In genomic region chr17:48441231-48441711, GRCh38 we compare ENCODE assay signal across 8 cellular contexts. TPM values are rescaled to one million over a fixed set of nuclear protein-coding genes. Genes with fewer than 3 reads are reported as not detected.
DNase-seq lines count a peak whose midpoint lies in the region; ATAC-seq and TF ChIP-seq lines count a peak whose summit lies in the region.

No MANE protein-coding gene starts in this region.

- H3K27ac ChIP-seq in naive thymus-derived CD4-positive, alpha-beta T cell (ENCODE audit: low read depth, low read length), result peak overlapping the region; percentile 63
- no peak overlapping the region for H3K27ac ChIP-seq in adrenal gland

- H3K4me1 ChIP-seq in naive thymus-derived CD4-positive, alpha-beta T cell (ENCODE audit: control insufficient read depth in 2 of 2, insufficient read depth in 2 of 2, low read length in 2 of 2), result peaks cover 93 to 95% of the 10 kb centered on the region in 2 donors
- H3K4me1 ChIP-seq in adrenal gland (replicated peaks in 1 of 2), result peaks cover 17 to 31% of the 10 kb centered on the region in 2 donors

- H3K27ac Mint-ChIP-seq in activated CD4-positive, alpha-beta T cell treated with anti-CD3 and anti-CD28 coated beads, Interleukin-2, amount 10 ng/mL, durations not matched to agents 24 days and 14 days, result peak overlapping the region; percentile 95
- peak overlapping the region; percentile 69 to 96 (median 95) for H3K27ac Mint-ChIP-seq in naive thymus-derived CD4-positive, alpha-beta T cell

- no peak for TF ChIP-seq POLR2A in adrenal gland (IDR thresholded peaks at IDR 0.05)

- H3K4me1 Mint-ChIP-seq in activated CD4-positive, alpha-beta T cell treated with anti-CD3 and anti-CD28 coated beads, Interleukin-2, amount 10 ng/mL, durations not matched to agents 24 days and 14 days, result peaks cover 83% of the 10 kb centered on the region
- H3K4me1 Mint-ChIP-seq in naive thymus-derived CD4-positive, alpha-beta T cell, result peaks cover 80 to 97% (median 94%) of the 10 kb centered on the region in 7 donors

- H3K36me3 Mint-ChIP-seq in activated CD4-positive, alpha-beta T cell treated with anti-CD3 and anti-CD28 coated beads, Interleukin-2, amount 10 ng/mL, durations not matched to agents 24 days and 14 days (ENCODE audit: low read depth), result peaks cover 7% of the 10 kb centered on the region
- peaks cover 0 to 32% (median 0%) of the 10 kb centered on the region in 5 donors for H3K36me3 Mint-ChIP-seq in naive thymus-derived CD4-positive, alpha-beta T cell

- H3K9me3 ChIP-seq in naive thymus-derived CD4-positive, alpha-beta T cell (ENCODE audit: control insufficient read depth in 2 of 3, low read length in 3 of 3), result no peaks in the 10 kb centered on the region
- H3K9me3 ChIP-seq in adrenal gland (replicated peaks in 1 of 3), result no peaks in the 10 kb centered on the region

- H3K27me3 ChIP-seq in naive thymus-derived CD4-positive, alpha-beta T cell (ENCODE audit: control insufficient read depth in 2 of 2, insufficient read depth in 2 of 2, low read length in 2 of 2), result no peaks in the 10 kb centered on the region
- no peaks in the 10 kb centered on the region for H3K27me3 ChIP-seq in adrenal gland

- POLR2A ChIA-PET in naive thymus-derived CD4-positive, alpha-beta T cell (lab: Charles Lee), result interaction anchor here (0.5 to 15.2 kb wide), 11 partner anchors 8 to 350 kb away, joined by 3 to 183 read pairs (median 4); partner anchors contain the start of gene SKAP1

- CTCF ChIA-PET in naive thymus-derived CD4-positive, alpha-beta T cell (lab: Charles Lee), result interaction anchor here (0.7 to 1.8 kb wide), 5 partner anchors 9 to 15 kb away, joined by 3 to 7 read pairs (median 4); no protein-coding TSS in a partner anchor

- 50 to 83% (median 69%) methylated on average over 1 of the region's 1 CpG for WGBS in adrenal gland, 4 donors

- peak overlapping the region; percentile 51 for H3K4me3 Mint-ChIP-seq in activated CD4-positive, alpha-beta T cell treated with anti-CD3 and anti-CD28 coated beads, Interleukin-2, amount 10 ng/mL, durations not matched to agents 24 days and 14 days
- H3K4me3 Mint-ChIP-seq in naive thymus-derived CD4-positive, alpha-beta T cell, result peak overlapping the region; percentile 61 to 86 (median 76)

- TF ChIP-seq CTCF in adrenal gland (IDR thresholded peaks at IDR 0.05), result no peak

- H3K9me3 Mint-ChIP-seq in activated CD4-positive, alpha-beta T cell treated with anti-CD3 and anti-CD28 coated beads, Interleukin-2, amount 10 ng/mL, durations not matched to agents 24 days and 14 days, result peaks cover 14% of the 10 kb centered on the region
- peaks cover 0 to 15% (median 0%) of the 10 kb centered on the region in 11 donors for H3K9me3 Mint-ChIP-seq in naive thymus-derived CD4-positive, alpha-beta T cell

- peak; percentile 67 for ATAC-seq in HG02678 (IDR thresholded peaks at IDR 0.05; ENCODE audit: unreplicated experiment)
- peak; percentile 80 for ATAC-seq in naive thymus-derived CD4-positive, alpha-beta T cell

- DNase-seq in activated CD4-positive, alpha-beta T cell treated with anti-CD3 and anti-CD28 coated beads, Interleukin-2, amount 10 ng/mL, durations not matched to agents 24 days and 14 days, result peak; percentile 86
- DNase-seq in activated CD4-positive, alpha-beta T cell treated with anti-CD3 and anti-CD28 coated beads for 1 hour, result no peak
- DNase-seq in NOMO-1 treated with dmso at 0.1 percent for 144 hours (lab: John Stamatoyannopoulos, UW; ENCODE audit: unreplicated experiment), result peak; percentile 55
- DNase-seq in naive thymus-derived CD4-positive, alpha-beta T cell, result peak in 7 of 9 donors; percentile 74 to 88 (median 86)
- DNase-seq in NCI-H1694 (lab: John Stamatoyannopoulos, UW), result no peak
- no peak for DNase-seq in NCI-H524 treated with DMSO at 0.1 percent for 48 hours (lab: John Stamatoyannopoulos, UW)
- no peak for DNase-seq in adrenal gland

- intact Hi-C loops in activated CD4-positive, alpha-beta T cell treated with anti-CD3 and anti-CD28 coated beads, Interleukin-2, amount 10 ng/mL, durations not matched to agents 24 days and 14 days (cut with micrococcal nuclease), result loop anchor here (1.0 to 5.0 kb wide), 3 partner anchors 12 to 41 kb away; no protein-coding TSS in a partner anchor
- intact Hi-C loops in naive thymus-derived CD4-positive, alpha-beta T cell (cut with micrococcal nuclease), result loop anchor here (1.0 to 10.0 kb wide), 7 partner anchors 12 to 394 kb away; partner anchors contain the start of gene CALCOCO2 (in 1 of the 2)
- intact Hi-C loops in adrenal gland (cut with DNase I), result no loop called here

- H3K27me3 Mint-ChIP-seq in activated CD4-positive, alpha-beta T cell treated with anti-CD3 and anti-CD28 coated beads, Interleukin-2, amount 10 ng/mL, durations not matched to agents 24 days and 14 days, result no peaks in the 10 kb centered on the region
- no peaks in the 10 kb centered on the region for H3K27me3 Mint-ChIP-seq in naive thymus-derived CD4-positive, alpha-beta T cell

- H3K4me3 ChIP-seq in naive thymus-derived CD4-positive, alpha-beta T cell (ENCODE audit: low read length), result peak overlapping the region; percentile 28
- no peak overlapping the region for H3K4me3 ChIP-seq in adrenal gland

- no peaks in the 10 kb centered on the region for H3K36me3 ChIP-seq in naive thymus-derived CD4-positive, alpha-beta T cell (ENCODE audit: control insufficient read depth in 2 of 3, insufficient read depth in 3 of 3, low read length in 3 of 3)
- H3K36me3 ChIP-seq in adrenal gland (replicated peaks in 1 of 2), result no peaks in the 10 kb centered on the region

RNA-seq across cellular contexts. Expression of gene SKAP1, which starts 11.3 kb away (rescaled TPM):
- 59.3 and 63.1 TPM in 2 replicates for total RNA-seq in activated CD4-positive, alpha-beta T cell treated with anti-CD3 and anti-CD28 coated beads, Interleukin-2, amount 10 ng/mL, durations not matched to agents 24 days and 14 days
- total RNA-seq in naive thymus-derived CD4-positive, alpha-beta T cell, result 100 to 1,000 TPM in 4 of 5 experiments, 10 to 100 TPM in 1; 99.3 to 117 (median 109) TPM
- polyA plus RNA-seq in naive thymus-derived CD4-positive, alpha-beta T cell, result 100 to 1,000 TPM; 254 to 289 TPM
- 10 to 100 TPM in 2 of 8 donors, 1 to 10 TPM in 6; 3.2 to 24.0 (median 8.6) TPM for total RNA-seq in adrenal gland
- polyA plus RNA-seq in adrenal gland, result 100 to 1,000 TPM in 1 of 3 donors, 10 to 100 TPM in 2; 28.1 to 117 (median 52.8) TPM

Comparison
In these comparisons a context has a peak if more than half of its experiments do, and no peak if none do; other contexts are left out.
1. DNase-seq: peak in activated CD4-positive, alpha-beta T cell treated with anti-CD3 and anti-CD28 coated beads, Interleukin-2, amount 10 ng/mL, durations not matched to agents 24 days and 14 days (single experiment), NOMO-1 treated with dmso at 0.1 percent for 144 hours (single experiment) and naive thymus-derived CD4-positive, alpha-beta T cell (7 of 9); none in activated CD4-positive, alpha-beta T cell treated with anti-CD3 and anti-CD28 coated beads for 1 hour (single experiment), NCI-H1694 (single experiment), NCI-H524 treated with DMSO at 0.1 percent for 48 hours (single experiment) and adrenal gland (0 of 7).
2. intact Hi-C loops: an anchor here in activated CD4-positive, alpha-beta T cell treated with anti-CD3 and anti-CD28 coated beads, Interleukin-2, amount 10 ng/mL, durations not matched to agents 24 days and 14 days (1.0 to 5.0 kb wide) and naive thymus-derived CD4-positive, alpha-beta T cell (1.0 to 10.0 kb wide); none called in adrenal gland.